In the genomic region with DNA sequence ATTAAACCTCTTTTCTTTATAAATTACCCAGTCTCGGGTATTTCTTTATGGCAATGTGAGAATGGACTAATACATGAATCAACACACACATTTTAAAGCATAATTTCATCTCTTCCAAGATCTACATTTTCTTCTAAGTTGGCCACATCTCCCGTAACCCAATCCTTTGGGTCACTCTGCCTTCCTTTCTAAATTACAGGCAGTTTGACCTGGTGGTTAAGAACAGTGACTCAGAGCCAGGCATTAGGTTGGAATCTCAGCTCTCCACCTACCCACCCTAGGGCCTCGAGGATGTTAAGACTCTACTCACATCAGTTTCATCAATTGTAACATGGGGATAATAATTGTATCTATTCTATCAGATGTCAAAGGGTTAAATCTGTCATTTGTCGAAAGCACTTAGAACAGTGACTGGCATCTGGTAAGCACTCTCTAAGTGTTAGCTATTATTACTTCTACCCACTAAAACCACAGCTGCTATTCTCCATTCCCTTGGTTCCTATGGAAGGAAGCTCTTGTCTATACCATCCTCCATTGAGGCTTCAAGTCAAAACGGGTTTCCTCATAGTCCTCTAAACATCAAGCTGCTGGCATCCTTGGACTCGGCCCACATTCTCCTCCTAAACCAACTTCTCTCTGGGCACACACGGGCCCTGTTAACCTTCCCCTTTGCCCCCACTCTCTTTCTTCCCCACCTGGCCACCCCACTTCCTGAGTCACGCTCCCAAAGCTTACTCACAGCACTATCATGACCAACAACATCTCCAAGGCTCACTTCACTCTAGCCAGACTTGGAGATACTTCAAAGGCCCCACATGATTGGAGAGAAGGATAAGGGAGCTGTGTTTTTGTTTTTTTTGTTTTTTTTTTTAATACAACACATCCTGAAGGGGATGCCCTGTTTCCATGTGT, we compare ENCODE assay signal across 16 cellular contexts.
DNase-seq lines count a peak whose midpoint lies in the region; ATAC-seq and TF ChIP-seq lines count a peak whose summit lies in the region.
"Had no signal": no experiment of that assay in that cellular context is flagged by ENCODE, and none has a peak within 500 bp of the region (broad histone marks: within the 10 kb centered on the region; RNA-seq: fewer than 3 reads in every experiment).

No MANE protein-coding gene starts in this region.

- no peaks in the 10 kb centered on the region for H4K20me1 ChIP-seq in H9 (ENCODE audit: control insufficient read depth, insufficient read depth, insufficient read length)

- in situ Hi-C loops in Panc1 (cut with HindIII; ENCODE audit: low pct_unique_long_range_greater_than_20kb, low sequenced_read_pairs), result no loop called here

- H3K36me3 Mint-ChIP-seq in H9 (ENCODE audit: insufficient read depth in 1 of 3, low read depth in 3 of 3), result no peaks in the 10 kb centered on the region
- H3K36me3 Mint-ChIP-seq in chondrocyte (ENCODE audit: low read depth), result no peaks in the 10 kb centered on the region

- no peak overlapping the region for H3K27ac ChIP-seq in H9 (ENCODE audit: insufficient read length, low read depth, low read length)
- H3K27ac ChIP-seq in Panc1 (ENCODE audit: low read length), result no peak overlapping the region
- no peak overlapping the region for H3K27ac ChIP-seq in rectal smooth muscle tissue (ENCODE audit: low read depth, low read length)

- no peak overlapping the region for H3K18ac ChIP-seq in H9 (ENCODE audit: insufficient read length, low read depth, low read length)

- no peak overlapping the region for H3K23ac ChIP-seq in H9 (ENCODE audit: insufficient read length, low read depth, low read length)

- no peaks in the 10 kb centered on the region for H3K79me1 ChIP-seq in H9 (ENCODE audit: insufficient read depth, low read depth, low read length, poor library complexity, severe bottlenecking)

- no peak overlapping the region for H4K5ac ChIP-seq in H9 (ENCODE audit: insufficient read length, low read depth, low read length)

- H3K4me1 Mint-ChIP-seq in H9 (peaks cover 20 to 23% of the 10 kb centered on the region in 2 experiments), chondrocyte (ENCODE audit: low read depth) (peaks cover 9% of the 10 kb centered on the region)

- H3K23me2 ChIP-seq in H9 (ENCODE audit: insufficient read length, low read depth, low read length, poor library complexity, severe bottlenecking), result no peaks in the 10 kb centered on the region

- no peak overlapping the region for H3K9ac ChIP-seq in H9 (ENCODE audit: extremely low read depth, insufficient read length, low read length)
- H3K9ac ChIP-seq in rectal smooth muscle tissue (ENCODE audit: low read length), result no peak overlapping the region

- no peak overlapping the region for H2BK5ac ChIP-seq in H9 (ENCODE audit: insufficient read length, low read length)

- H3K4me3 ChIP-seq in Panc1 (ENCODE audit: low read depth in 2 of 2, low read length in 2 of 2) (no peak overlapping the region), rectal smooth muscle tissue (ENCODE audit: low read length) (peak overlapping the region; percentile 4)
- H3K4me3 ChIP-seq: coronary artery had no signal

- no peaks in the 10 kb centered on the region for H3K4me1 ChIP-seq in H9 (ENCODE audit: insufficient read depth, low read length)
- H3K4me1 ChIP-seq in Panc1 (ENCODE audit: control insufficient read depth, insufficient read depth, low read length), result no peaks in the 10 kb centered on the region
- peaks cover 7% of the 10 kb centered on the region for H3K4me1 ChIP-seq in rectal smooth muscle tissue (ENCODE audit: control insufficient read depth, insufficient read depth, low read length)

- no peak overlapping the region for H2BK20ac ChIP-seq in H9 (ENCODE audit: low read depth, low read length, poor library complexity, severe bottlenecking)

- no peaks in the 10 kb centered on the region for H3K36me3 ChIP-seq in Panc1 (ENCODE audit: control insufficient read depth, insufficient read depth, low read length)
- no peaks in the 10 kb centered on the region for H3K36me3 ChIP-seq in rectal smooth muscle tissue (ENCODE audit: control insufficient read depth, insufficient read depth, low read length)

- no peaks in the 10 kb centered on the region for H3K79me2 ChIP-seq in H9 (ENCODE audit: insufficient read depth, low read length)

- WGBS in H9 (ENCODE audit: extremely low coverage, insufficient read length, low lambda C conversion rate), result no CpG with 5 or more reads among the region's 8 CpGs

- no peak overlapping the region for H3T11ph ChIP-seq in H9 (ENCODE audit: low read length)

- H3K9me3 ChIP-seq in H9 (ENCODE audit: control insufficient read depth, low read depth, low read length), result no peaks in the 10 kb centered on the region
- H3K9me3 ChIP-seq in Panc1 (ENCODE audit: control insufficient read depth, insufficient read depth, low read depth, low read length), result no peaks in the 10 kb centered on the region

- H2BK12ac ChIP-seq in H9 (ENCODE audit: insufficient read length, low read depth, low read length), result no peak overlapping the region

- H3K27me3 ChIP-seq in H9 (ENCODE audit: insufficient read depth, low read length), result no peaks in the 10 kb centered on the region
- H3K27me3 ChIP-seq in Panc1 (ENCODE audit: control insufficient read depth, insufficient read depth, low read length), result no peaks in the 10 kb centered on the region
- no peaks in the 10 kb centered on the region for H3K27me3 ChIP-seq in rectal smooth muscle tissue (ENCODE audit: control insufficient read depth, insufficient read depth, low read length)

- H3K27me3 Mint-ChIP-seq in H9 (ENCODE audit: low read depth) (no peaks in the 10 kb centered on the region; the same call in 1 of the 2 replicates), chondrocyte (ENCODE audit: low read depth) (no peaks in the 10 kb centered on the region)

- CTCF ChIA-PET in Panc1 (lab: Charles Lee), result no interaction called here

- H3K4ac ChIP-seq in H9 (ENCODE audit: low read depth, low read length), result no peak overlapping the region

- no peak for DNase-seq in H9
- DNase-seq in Panc1 (ENCODE audit: low read depth, low spot score), result no peak
- peak; percentile 62 for DNase-seq in fibroblast of peridontal ligament (ENCODE audit: extremely low read depth)
- no peak for DNase-seq in stimulated activated CD4-positive, alpha-beta T cell treated with anti-CD3 and anti-CD28 coated beads, Interleukin-12 subunit alpha, Interleukin-12 subunit beta, amount 100 ng/mL, for 4 hours
- no peak for DNase-seq in nucleus accumbens (lab: John Stamatoyannopoulos, UW)
- DNase-seq in chondrocyte (ENCODE audit: low spot score), result no peak
- DNase-seq: activated CD4-positive, alpha-beta T cell treated with anti-CD3 and anti-CD28 coated beads for 48 hours; COR-L47; left cardiac atrium; NCI-H1092; NCI-H82; occipital lobe; stimulated activated CD4-positive, alpha-beta T cell treated with anti-CD3 and anti-CD28 coated beads, Interleukin-4, amount 100 ng/mL, for 1 hour had no signal

- H3K14ac ChIP-seq in H9 (ENCODE audit: insufficient read depth, low read length), result no peak overlapping the region

- H2BK120ac ChIP-seq in H9 (ENCODE audit: low read depth, low read length, poor library complexity, severe bottlenecking), result no peak overlapping the region

- no peak overlapping the region for H3K4me3 Mint-ChIP-seq in H9
- no peak overlapping the region for H3K4me3 Mint-ChIP-seq in chondrocyte (ENCODE audit: unreplicated experiment)

- no peak overlapping the region for H4K8ac ChIP-seq in H9 (replicated peaks; ENCODE audit: insufficient read length, low read depth, low read length)

- H3K27ac Mint-ChIP-seq in H9 (peak overlapping the region; percentile 33 to 84 (median 50); a peak in 3 of 7 replicates), chondrocyte (ENCODE audit: unreplicated experiment) (no peak overlapping the region)

- no TSS peak for BruUV-seq in Panc1 (replicated peaks; lab: Mats Ljungman, UMichigan)

- no peak overlapping the region for H2AK5ac ChIP-seq in H9 (ENCODE audit: insufficient read length, low read length)

- intact Hi-C loops in Panc1 (cut with micrococcal nuclease; ENCODE audit: unreplicated experiment), result no loop called here

- H3K9me3 Mint-ChIP-seq in H9 (no peaks in the 10 kb centered on the region; a peak in 1 of 5 replicates), chondrocyte (ENCODE audit: low read depth) (no peaks in the 10 kb centered on the region)

- no peak overlapping the region for H2AFZ ChIP-seq in H9 (ENCODE audit: low read length)

- no peak overlapping the region for H3K56ac ChIP-seq in H9 (ENCODE audit: insufficient read length, low read depth, low read length)

- no peak overlapping the region for H2BK15ac ChIP-seq in H9 (ENCODE audit: low read depth, low read length)

- H3K4me2 ChIP-seq in H9 (ENCODE audit: insufficient read depth, insufficient read length, low read length), result no peak overlapping the region

- TF ChIP-seq CTCF in H9 (conservative IDR thresholded peaks at IDR 0.05) (no peak), Panc1 (IDR thresholded peaks at IDR 0.05) (0 out of 2 replicates have a peak, but pooled peaks have one; percentile 3), chondrocyte (IDR thresholded peaks at IDR 0.05) (no peak)

- no peak for ATAC-seq in Panc1
- ATAC-seq in HG02973 (IDR thresholded peaks at IDR 0.05; ENCODE audit: unreplicated experiment), result no peak

- no peak overlapping the region for H4K91ac ChIP-seq in H9 (ENCODE audit: insufficient read length, low read depth, low read length)

- POLR2A ChIA-PET in Panc1 (lab: Charles Lee), result no interaction called here
